Comparison of ENCODE assay signal across 9 cellular contexts in genomic region chr10:9302142-9302746, GRCh38.
DNase-seq lines count a peak whose midpoint lies in the region; ATAC-seq, FAIRE-seq and TF ChIP-seq lines count a peak whose summit lies in the region.
"Had no signal": no experiment of that assay in that cellular context is flagged by ENCODE, and none has a peak within 500 bp of the region (broad histone marks: within the 10 kb centered on the region; RNA-seq: fewer than 3 reads in every experiment).

No MANE protein-coding gene starts in this region.

- no peaks in the 10 kb centered on the region for H3K9me3 ChIP-seq in adipocyte (ENCODE audit: control insufficient read depth, low read length)
- H3K9me3 ChIP-seq in transverse colon, result no peaks in the 10 kb centered on the region
- H3K9me3 ChIP-seq: SJCRH30 had no signal

- no peaks in the 10 kb centered on the region for H3K4me1 ChIP-seq in adipocyte (ENCODE audit: control insufficient read depth, insufficient read depth, low read length)
- H3K4me1 ChIP-seq in transverse colon, result no peaks in the 10 kb centered on the region
- H3K4me1 ChIP-seq: SJCRH30 had no signal

- H3K36me3 ChIP-seq in adipocyte (ENCODE audit: control insufficient read depth, insufficient read depth, low read length, severe bottlenecking) (no peaks in the 10 kb centered on the region), transverse colon (no peaks in the 10 kb centered on the region)
- H3K36me3 ChIP-seq: SJCRH30 had no signal

- ATAC-seq in HG03045 (IDR thresholded peaks at IDR 0.05; ENCODE audit: unreplicated experiment), result no peak

- H3K4me3 ChIP-seq in NB4 (ENCODE audit: low read depth, low read length) (no peak overlapping the region), adipocyte (ENCODE audit: low read length) (no peak overlapping the region), transverse colon (no peak overlapping the region)
- H3K4me3 ChIP-seq: SJCRH30 had no signal

- 33 to 37% methylated on average over 3 of the region's 3 CpGs for WGBS in transverse colon (ENCODE audit: low coverage in 1 of 2), 2 donors

- H3K9ac ChIP-seq in adipocyte (ENCODE audit: low read length), result no peak overlapping the region

- peaks cover 3% of the 10 kb centered on the region for H3K27me3 ChIP-seq in adipocyte (replicated peaks; ENCODE audit: control insufficient read depth, insufficient read depth, low read length)
- no peaks in the 10 kb centered on the region for H3K27me3 ChIP-seq in transverse colon
- H3K27me3 ChIP-seq: SJCRH30 had no signal

- in situ Hi-C loops in transverse colon (cut with MboI; ENCODE audit: low pct_ligation_motif_present in 1 of 4, low pct_unique_long_range_greater_than_20kb in 1 of 4, low sequenced_read_pairs in 3 of 4), result loop anchor here in 2 of 4 donors (10.0 to 25.0 kb wide), 3 partner anchors 1440 to 1790 kb away; no protein-coding TSS in a partner anchor

- FAIRE-seq in GM12891 (lab: Jason Lieb, UNC), result peak; percentile 60

- intact Hi-C loops in transverse colon (cut with DNase I; ENCODE audit: low total_unique reads), result no loop called here

- no peak overlapping the region for H3K27ac ChIP-seq in C4-2B
- H3K27ac ChIP-seq in transverse colon, result no peak overlapping the region
- H3K27ac ChIP-seq: SJCRH30 had no signal

- peak; percentile 64 for TF ChIP-seq CTCF in C4-2B (conservative IDR thresholded peaks at IDR 0.05)
- TF ChIP-seq CTCF in NB4 (IDR thresholded peaks at IDR 0.05; ENCODE audit: low read depth, low read length), result no peak
- TF ChIP-seq CTCF in transverse colon (IDR thresholded peaks at IDR 0.05), result peak in 4 of 5 experiments; percentile 28 to 51 (median 35)

- TF ChIP-seq POLR2A in GM12891 (IDR thresholded peaks at IDR 0.05; ENCODE audit: low read depth, low read length), result no peak
- TF ChIP-seq POLR2A in NB4 (IDR thresholded peaks at IDR 0.05; ENCODE audit: extremely low read depth, insufficient read length), result no peak
- no peak for TF ChIP-seq POLR2A in transverse colon (IDR thresholded peaks at IDR 0.05)

- no peak for DNase-seq in GM12891 (ENCODE audit: insufficient read length, low spot score)
- DNase-seq in NB4 (ENCODE audit: low read depth), result peak; percentile 52
- peak; percentile 79 for DNase-seq in adipocyte (ENCODE audit: low read depth)
- DNase-seq in iPS-NIHi11 (ENCODE audit: low spot score), result peak; percentile 23
- no peak for DNase-seq in transverse colon
- DNase-seq in NCI-H2029 treated with DMSO at 0.1 percent for 48 hours (lab: John Stamatoyannopoulos, UW), result no peak

- no peak for TF ChIP-seq EP300 in transverse colon (IDR thresholded peaks at IDR 0.05; ENCODE audit: low read depth)

TF ChIP-seq in GM12891, 5 proteins besides CTCF, POLR2A, EP300 and RAD21:
- no peak for TF ChIP-seq PAX5 (IDR thresholded peaks at IDR 0.05; ENCODE audit: insufficient read depth, low read length, severe bottlenecking)
- no peak for TF ChIP-seq POU2F2 (IDR thresholded peaks at IDR 0.05; ENCODE audit: low read depth, low read length)
- no peak for TF ChIP-seq SPI1 (IDR thresholded peaks at IDR 0.05; ENCODE audit: low read depth, low read length)
- no peak for TF ChIP-seq TAF1 (IDR thresholded peaks at IDR 0.05; ENCODE audit: low read depth, low read length)
- no peak for TF ChIP-seq POLR2AphosphoS5 (IDR thresholded peaks at IDR 0.05; ENCODE audit: low read depth, low read length)

Comparison
In these comparisons a context has a peak if more than half of its experiments do, and no peak if none do; other contexts are left out.
1. DNase-seq: peak in NB4 (single experiment), adipocyte (single experiment) and iPS-NIHi11 (single experiment); none in GM12891 (single experiment), transverse colon (single experiment) and NCI-H2029 treated with DMSO at 0.1 percent for 48 hours (single experiment).